10 cellular contexts compared by ENCODE assay signal in genomic region chr16:4958510-4959111, GRCh38. TPM values are rescaled to one million over a fixed set of nuclear protein-coding genes. Genes with fewer than 3 reads are reported as not detected.
DNase-seq lines count a peak whose midpoint lies in the region; ATAC-seq, FAIRE-seq and TF ChIP-seq lines count a peak whose summit lies in the region.
"Had no signal": no experiment of that assay in that cellular context is flagged by ENCODE, and none has a peak within 500 bp of the region (broad histone marks: within the 10 kb centered on the region; RNA-seq: fewer than 3 reads in every experiment).

No MANE protein-coding gene starts in this region.

- FAIRE-seq in GM12878 (lab: Jason Lieb, UNC) (no peak), frontal cortex (lab: Jason Lieb, UNC) (no peak)
- FAIRE-seq: D721Med had no signal

- BruUV-seq in GM12878 (replicated peaks; lab: Mats Ljungman, UMichigan), result no TSS peak

- H2AFZ ChIP-seq in GM12878 (ENCODE audit: control insufficient read depth, low read depth, low read length), result no peak overlapping the region

- intact Hi-C loops in GM12878 (cut with micrococcal nuclease; ENCODE audit: unreplicated experiment), result loop anchor here (5.0 to 10.0 kb wide), 6 partner anchors 111 to 651 kb away; partner anchors contain the start of genes GLYR1, NUDT16L1, ROGDI and UBN1
- intact Hi-C loops in lower lobe of right lung (cut with DNase I), result no loop called here
- intact Hi-C loops in transverse colon (cut with DNase I; ENCODE audit: low total_unique reads), result loop anchor here (5.0 kb wide), 1 partner anchor 111 kb away; the partner anchor contains the start of genes GLYR1 and UBN1
- intact Hi-C loops in adrenal gland (cut with DNase I), result loop anchor here (5.0 to 10.0 kb wide), 3 partner anchors 74 to 224 kb away; partner anchors contain the start of genes ANKS3 (in 1 of the 2), DNAAF8 (in 1 of the 2), GLYR1 (in 1 of the 2) and NAGPA (in 1 of the 2)

- H4K20me1 ChIP-seq in GM12878 (ENCODE audit: control insufficient read depth, insufficient read depth), result no peaks in the 10 kb centered on the region

- DNase-seq in activated naive CD4-positive, alpha-beta T cell treated with anti-CD3 and anti-CD28 coated beads, Interleukin-2, amount 10 ng/mL, durations not matched to agents 7 days and 5 days, result no peak
- no peak for DNase-seq in activated naive CD4-positive, alpha-beta T cell (lab: John Stamatoyannopoulos, UW)
- DNase-seq in GM12878 (ENCODE audit: low read depth, low spot score), result no peak
- DNase-seq in lower lobe of right lung, result no peak
- DNase-seq in transverse colon, result no peak
- DNase-seq in central memory CD4-positive, alpha-beta T cell, result no peak
- DNase-seq in adrenal gland, result no peak
- DNase-seq in frontal cortex (ENCODE audit: low spot score in 2 of 2), result no peak

- H3K4me1 Mint-ChIP-seq in activated naive CD4-positive, alpha-beta T cell treated with anti-CD3 and anti-CD28 coated beads, Interleukin-2, amount 10 ng/mL, durations not matched to agents 7 days and 5 days, result peaks cover 19% of the 10 kb centered on the region

- H3K9me3 ChIP-seq in GM12878 (replicated peaks; ENCODE audit: control insufficient read depth, insufficient read depth, low read length) (no peaks in the 10 kb centered on the region), lower lobe of right lung (no peaks in the 10 kb centered on the region), transverse colon (no peaks in the 10 kb centered on the region), adrenal gland (replicated peaks in 1 of 3) (no peaks in the 10 kb centered on the region)

- TF ChIP-seq POLR2A in GM12878 (IDR thresholded peaks at IDR 0.05; ENCODE audit: low read depth, low read length), result no peak
- no peak for TF ChIP-seq POLR2A in transverse colon (IDR thresholded peaks at IDR 0.05)
- no peak for TF ChIP-seq POLR2A in adrenal gland (IDR thresholded peaks at IDR 0.05)

- CTCF ChIA-PET in activated naive CD4-positive, alpha-beta T cell treated with anti-CD3 and anti-CD28 coated beads, Interleukin-2, amount 10 ng/mL, durations not matched to agents 7 days and 5 days (lab: Charles Lee), result interaction anchor here (0.7 to 1.0 kb wide), 2 partner anchors 133 to 135 kb away, joined by 3 read pairs; no protein-coding TSS in a partner anchor
- CTCF ChIA-PET in GM12878 (lab: Yijun Ruan, JAX), result interaction anchor here (0.6 to 0.9 kb wide), 2 partner anchors 128 to 651 kb away, joined by 3 to 5 read pairs; no protein-coding TSS in a partner anchor

- ATAC-seq in GM12878 (no peak), lower lobe of right lung (no peak)

- no peaks in the 10 kb centered on the region for H3K36me3 Mint-ChIP-seq in activated naive CD4-positive, alpha-beta T cell treated with anti-CD3 and anti-CD28 coated beads, Interleukin-2, amount 10 ng/mL, durations not matched to agents 7 days and 5 days

- TF ChIP-seq RAD21 in GM12878 (IDR thresholded peaks at IDR 0.05; ENCODE audit: insufficient read depth, low read depth, low read length), result no peak

- TF ChIP-seq CTCF in GM12878 (IDR thresholded peaks at IDR 0.05 in 2 of 3, conservative IDR thresholded peaks at IDR 0.05 in 1 of 3; ENCODE audit: control insufficient read depth in 2 of 3, extremely low read depth in 1 of 3, insufficient read depth in 1 of 3, low read depth in 3 of 3, low read length in 3 of 3), result no peak
- no peak for TF ChIP-seq CTCF in lower lobe of right lung (IDR thresholded peaks at IDR 0.05)
- TF ChIP-seq CTCF in transverse colon (IDR thresholded peaks at IDR 0.05), result no peak
- no peak for TF ChIP-seq CTCF in adrenal gland (IDR thresholded peaks at IDR 0.05)

- SMC1A ChIA-PET in GM12878 (lab: Charles Lee; ENCODE audit: uncharacterized antibody, unreplicated experiment), result no interaction called here

- H3K4me1 ChIP-seq in GM12878 (ENCODE audit: control insufficient read depth, insufficient read depth, low read length) (peaks cover 4% of the 10 kb centered on the region; the same call in 1 of the 2 replicates), lower lobe of right lung (peaks cover 22% of the 10 kb centered on the region), transverse colon (peaks cover 5 to 26% (median 12%) of the 10 kb centered on the region in 4 donors), adrenal gland (replicated peaks in 1 of 2) (peaks cover 0 to 8% of the 10 kb centered on the region in 2 donors)

- H3K4me2 ChIP-seq in GM12878 (ENCODE audit: control insufficient read depth, insufficient read depth), result peak overlapping the region; percentile 53

- H3K27ac Mint-ChIP-seq in activated naive CD4-positive, alpha-beta T cell treated with anti-CD3 and anti-CD28 coated beads, Interleukin-2, amount 10 ng/mL, durations not matched to agents 7 days and 5 days, result peak overlapping the region; percentile 6

- H3K4me3 ChIP-seq in GM12878 (no peak overlapping the region), lower lobe of right lung (peak overlapping the region; percentile 57), transverse colon (peak overlapping the region; percentile 20 to 47 (median 28)), adrenal gland (peak overlapping the region in 1 of 4 donors; percentile 50)

- in situ Hi-C loops in GM12878 (cut with MboI) (loop anchor here (10.0 kb wide), 2 partner anchors 344 to 444 kb away; partner anchors contain the start of gene UBALD1), transverse colon (cut with MboI; ENCODE audit: low pct_ligation_motif_present in 1 of 4, low pct_unique_long_range_greater_than_20kb in 1 of 4, low sequenced_read_pairs in 3 of 4) (loop anchor here in 1 of 4 donors (10.0 kb wide), 1 partner anchor 114 kb away; the partner anchor contains the start of genes GLYR1 and UBN1)

- no peaks in the 10 kb centered on the region for H3K79me2 ChIP-seq in GM12878 (ENCODE audit: control insufficient read depth, insufficient read depth, low read length)

- H3K9me3 Mint-ChIP-seq in activated naive CD4-positive, alpha-beta T cell treated with anti-CD3 and anti-CD28 coated beads, Interleukin-2, amount 10 ng/mL, durations not matched to agents 7 days and 5 days, result no peaks in the 10 kb centered on the region

- H3K4me3 Mint-ChIP-seq in activated naive CD4-positive, alpha-beta T cell treated with anti-CD3 and anti-CD28 coated beads, Interleukin-2, amount 10 ng/mL, durations not matched to agents 7 days and 5 days, result peak overlapping the region; percentile 76

- H3K9ac ChIP-seq in GM12878 (ENCODE audit: control insufficient read depth, insufficient read depth, low read length), result no peak overlapping the region

- RAD21 ChIA-PET in GM12878 (lab: Charles Lee; ENCODE audit: unreplicated experiment), result no interaction called here

- peaks cover 60% of the 10 kb centered on the region for H3K27me3 Mint-ChIP-seq in activated naive CD4-positive, alpha-beta T cell treated with anti-CD3 and anti-CD28 coated beads, Interleukin-2, amount 10 ng/mL, durations not matched to agents 7 days and 5 days

- H3K36me3 ChIP-seq in GM12878 (ENCODE audit: control insufficient read depth in 2 of 2, insufficient read depth in 2 of 2, low read length in 1 of 2), result no peaks in the 10 kb centered on the region
- no peaks in the 10 kb centered on the region for H3K36me3 ChIP-seq in lower lobe of right lung
- no peaks in the 10 kb centered on the region for H3K36me3 ChIP-seq in transverse colon
- no peaks in the 10 kb centered on the region for H3K36me3 ChIP-seq in adrenal gland (replicated peaks in 1 of 2)

- WGBS in GM12878 (ENCODE audit: insufficient coverage, insufficient replicate concordance, low lambda C conversion rate, missing lambda C conversion rate), result 48% methylated on average over 23 of the region's 23 CpGs
- 32 to 52% methylated on average over 5 to 23 of the region's 23 CpGs for WGBS in transverse colon (ENCODE audit: low coverage in 1 of 2), 2 donors
- WGBS in adrenal gland, 4 donors, result 31 to 36% (median 33%) methylated on average over 9 to 23 of the region's 23 CpGs

- no peak for TF ChIP-seq EP300 in GM12878 (IDR thresholded peaks at IDR 0.05; ENCODE audit: borderline replicate concordance in 1 of 2, control insufficient read depth in 1 of 2, low read depth in 2 of 2, low read length in 2 of 2)
- no peak for TF ChIP-seq EP300 in transverse colon (IDR thresholded peaks at IDR 0.05; ENCODE audit: low read depth)

- POLR2A ChIA-PET in GM12878 (lab: Charles Lee), result no interaction called here

- H3K27me3 ChIP-seq in GM12878 (replicated peaks in 1 of 2; ENCODE audit: control insufficient read depth in 2 of 2, insufficient read depth in 2 of 2, low read length in 1 of 2) (no peaks in the 10 kb centered on the region; a peak in 2 of 4 replicates), lower lobe of right lung (ENCODE audit: low read depth) (peaks cover 13% of the 10 kb centered on the region), transverse colon (no peaks in the 10 kb centered on the region), adrenal gland (no peaks in the 10 kb centered on the region)

- H3K27ac ChIP-seq in GM12878 (ENCODE audit: control insufficient read depth, insufficient read depth) (no peak overlapping the region), lower lobe of right lung (no peak overlapping the region), transverse colon (peak overlapping the region in 1 of 4 donors; percentile 63), adrenal gland (no peak overlapping the region)

RNA-seq across cellular contexts. Expression of gene SEC14L5, which starts 0.5 kb away (rescaled TPM):
- total RNA-seq in GM12878 (2013; cell fraction: nucleolus; rRNA removed), result not detected in 2 replicates
- not detected in 2 replicates for total RNA-seq in GM12878 (2014; rRNA removed)
- total RNA-seq in GM12878 (2014; rRNA removed; fragmentation: Illumina TruSeq; extraction: Trizol), result not detected in 2 replicates
- total RNA-seq in GM12878 (2021), result not detected in 2 replicates
- not detected for polyA plus RNA-seq in GM12878 (2011; ENCODE audit: low read depth)
- polyA plus RNA-seq in GM12878 (2011; rRNA removed), result not detected in 2 replicates
- polyA plus RNA-seq in GM12878 (2011; cell fraction: cytosol; rRNA removed), result not detected in 2 replicates
- polyA plus RNA-seq in GM12878 (2011; cell fraction: nucleus; rRNA removed), result not detected in 2 replicates
- 0.03 TPM in 1 of 2 replicates, not detected in the other for polyA plus RNA-seq in GM12878 (2012)
- polyA plus RNA-seq in GM12878 (2014; fragmentation: Illumina TruSeq; extraction: Trizol), result 0.01 TPM in 1 of 2 replicates, not detected in the other
- not detected for polyA plus RNA-seq in GM12878 (2014; fragmentation: Nextera tagmentation; extraction: Ambion mirVana)
- not detected in 2 replicates for polyA plus RNA-seq in GM12878 (2014; rRNA removed)
- polyA plus RNA-seq in GM12878 (2016; fragmentation: Nextera tagmentation; extraction: Ambion mirVana), result not detected
- not detected in 2 replicates for polyA minus RNA-seq in GM12878 (2011; rRNA and poly(A)+ RNA removed)
- polyA minus RNA-seq in GM12878 (2011; cell fraction: cytosol; rRNA and poly(A)+ RNA removed), result not detected in 2 replicates
- not detected in 2 replicates for polyA minus RNA-seq in GM12878 (2011; cell fraction: nucleus; rRNA and poly(A)+ RNA removed)
- total RNA-seq in lower lobe of right lung, result 0.41 TPM
- total RNA-seq in transverse colon, result 1 to 10 TPM in 1 of 4 donors, under 1 TPM in 3; 0.32 to 6.2 (median 0.53) TPM
- 1 to 10 TPM in 5 of 8 donors, under 1 TPM in 3; 0.12 to 1.8 (median 1.1) TPM for total RNA-seq in adrenal gland
- polyA plus RNA-seq in adrenal gland, result under 1 TPM; 0.16 to 0.56 (median 0.51) TPM
- 0.41 TPM for total RNA-seq in frontal cortex
- total RNA-seq: RPMI7951 had no signal

RNA-seq across cellular contexts. Expression of gene PPL, which starts 21.7 kb away (rescaled TPM):
- total RNA-seq in GM12878 (2013; cell fraction: nucleolus; rRNA removed), result not detected in 2 replicates
- total RNA-seq in GM12878 (2014; rRNA removed), result 0.05 and 0.06 TPM in 2 replicates
- 0.04 TPM in 1 of 2 replicates, not detected in the other for total RNA-seq in GM12878 (2014; rRNA removed; fragmentation: Illumina TruSeq; extraction: Trizol)
- 0.11 and 0.18 TPM in 2 replicates for total RNA-seq in GM12878 (2021)
- polyA plus RNA-seq in GM12878 (2011; ENCODE audit: low read depth), result 0.29 TPM
- 0.04 TPM in 1 of 2 replicates, not detected in the other for polyA plus RNA-seq in GM12878 (2011; rRNA removed)
- 0.03 TPM in 2 replicates for polyA plus RNA-seq in GM12878 (2011; cell fraction: cytosol; rRNA removed)
- 0.12 and 0.18 TPM in 2 replicates for polyA plus RNA-seq in GM12878 (2011; cell fraction: nucleus; rRNA removed)
- 0.11 and 0.14 TPM in 2 replicates for polyA plus RNA-seq in GM12878 (2012)
- 0.03 TPM in 1 of 2 replicates, not detected in the other for polyA plus RNA-seq in GM12878 (2014; fragmentation: Illumina TruSeq; extraction: Trizol)
- polyA plus RNA-seq in GM12878 (2014; fragmentation: Nextera tagmentation; extraction: Ambion mirVana), result not detected
- polyA plus RNA-seq in GM12878 (2014; rRNA removed), result 0.03 and 0.04 TPM in 2 replicates
- under 1 TPM; 0.19 to 0.47 TPM for polyA plus RNA-seq in GM12878 (2016; fragmentation: Nextera tagmentation; extraction: Ambion mirVana)
- polyA minus RNA-seq in GM12878 (2011; rRNA and poly(A)+ RNA removed), result 0.05 TPM in 1 of 2 replicates, not detected in the other
- 0.31 TPM in 1 of 2 replicates, not detected in the other for polyA minus RNA-seq in GM12878 (2011; cell fraction: cytosol; rRNA and poly(A)+ RNA removed)
- not detected in 2 replicates for polyA minus RNA-seq in GM12878 (2011; cell fraction: nucleus; rRNA and poly(A)+ RNA removed)
- total RNA-seq in lower lobe of right lung, result 60.5 TPM
- 10 to 100 TPM; 13.5 to 28.8 (median 22.8) TPM for total RNA-seq in transverse colon
- total RNA-seq in adrenal gland, result 10 to 100 TPM in 7 of 8 donors, under 1 TPM in 1; 0.74 to 20.9 (median 16.3) TPM
- 10 to 100 TPM in 1 of 3 donors, 1 to 10 TPM in 1, under 1 TPM in 1; 0.38 to 10.1 (median 4.8) TPM for polyA plus RNA-seq in adrenal gland
- 0.82 TPM for total RNA-seq in frontal cortex
